In genomic region chr21:14028619-14029018, GRCh38 we compare ENCODE assay signal across 8 cellular contexts.
DNase-seq lines count a peak whose midpoint lies in the region; ATAC-seq and TF ChIP-seq lines count a peak whose summit lies in the region.
"Not testable (repeated sequence)": the region's sequence is repeated elsewhere in the genome, so short reads cannot be mapped to it uniquely, and the experiment has no call there.

No MANE protein-coding gene starts in this region.

- peaks cover 36% of the 10 kb centered on the region for H3K4me1 Mint-ChIP-seq in activated CD4-positive, alpha-beta T cell treated with anti-CD3 and anti-CD28 coated beads, Interleukin-2, amount 10 ng/mL, durations not matched to agents 7 days and 5 days
- not testable (repeated sequence) for H3K4me1 Mint-ChIP-seq in activated naive CD8-positive, alpha-beta T cell treated with anti-CD3 and anti-CD28 coated beads, Interleukin-2, amount 50 U/mL, for 24 hours

- H3F3A ChIP-seq in OCI-LY1 (ENCODE audit: insufficient read depth, low read length), result not testable (repeated sequence)

- not testable (repeated sequence) for H3K27ac Mint-ChIP-seq in activated CD4-positive, alpha-beta T cell treated with anti-CD3 and anti-CD28 coated beads, Interleukin-2, amount 10 ng/mL, durations not matched to agents 7 days and 5 days; activated naive CD8-positive, alpha-beta T cell treated with anti-CD3 and anti-CD28 coated beads, Interleukin-2, amount 50 U/mL, for 24 hours

- DNase-seq in HAP-1 (ENCODE audit: low spot score in 2 of 2), result peak; percentile 55 to 58
- DNase-seq in activated CD4-positive, alpha-beta T cell treated with anti-CD3 and anti-CD28 coated beads, Interleukin-2, amount 10 ng/mL, durations not matched to agents 7 days and 5 days; activated naive CD8-positive, alpha-beta T cell treated with anti-CD3 and anti-CD28 coated beads, Interleukin-2, amount 50 U/mL, for 24 hours: not testable (repeated sequence)
- DNase-seq in fibroblast of peridontal ligament (ENCODE audit: extremely low read depth), result peak; percentile 36
- DNase-seq in myocyte (ENCODE audit: low read depth), result peak; percentile 10

- not testable (repeated sequence) for H3K27me3 ChIP-seq in BLaER1; HAP-1 (ENCODE audit: low read depth); OCI-LY1 (ENCODE audit: insufficient read depth, low read length); skeletal muscle satellite cell (ENCODE audit: control insufficient read depth, insufficient read depth, low read length)

- TF ChIP-seq CTCF in OCI-LY1 (IDR thresholded peaks at IDR 0.05; ENCODE audit: low read length), result not testable (repeated sequence)

- H3K4me3 Mint-ChIP-seq in activated CD4-positive, alpha-beta T cell treated with anti-CD3 and anti-CD28 coated beads, Interleukin-2, amount 10 ng/mL, durations not matched to agents 7 days and 5 days, result peak overlapping the region; percentile 89
- H3K4me3 Mint-ChIP-seq in activated naive CD8-positive, alpha-beta T cell treated with anti-CD3 and anti-CD28 coated beads, Interleukin-2, amount 50 U/mL, for 24 hours, result peak overlapping the region; percentile 90

- H3K4me2 ChIP-seq in BLaER1 (peak overlapping the region; percentile 68), OCI-LY1 (ENCODE audit: low read length) (peak overlapping the region; percentile 73), skeletal muscle satellite cell (ENCODE audit: low read length) (peak overlapping the region; percentile 82)

- not testable (repeated sequence) for ATAC-seq in activated naive CD8-positive, alpha-beta T cell treated with anti-CD3 and anti-CD28 coated beads, Interleukin-2, amount 50 U/mL, for 24 hours

- peak overlapping the region; percentile 73; the same call in 1 of the 2 replicates for H3K4me3 ChIP-seq in BLaER1
- peak overlapping the region; percentile 48 for H3K4me3 ChIP-seq in HAP-1
- peak overlapping the region; percentile 83 for H3K4me3 ChIP-seq in OCI-LY1 (ENCODE audit: low read depth, low read length, poor library complexity, severe bottlenecking)
- H3K4me3 ChIP-seq in skeletal muscle satellite cell (ENCODE audit: low read length), result not testable (repeated sequence)

- in situ Hi-C loops in HAP-1 (cut with MboI; ENCODE audit: low sequenced_read_pairs), result not testable (repeated sequence)

- H4K20me1 ChIP-seq in BLaER1; OCI-LY1 (ENCODE audit: insufficient read depth, low read length): not testable (repeated sequence)

- POLR2A ChIA-PET in activated CD4-positive, alpha-beta T cell treated with anti-CD3 and anti-CD28 coated beads, Interleukin-2, amount 10 ng/mL, durations not matched to agents 7 days and 5 days (lab: Charles Lee), result not testable (repeated sequence)

- H3K79me2 ChIP-seq in OCI-LY1 (ENCODE audit: insufficient read depth, low read length), result not testable (repeated sequence)

- H3K9me2 ChIP-seq in OCI-LY1 (ENCODE audit: low read depth, low read length), result not testable (repeated sequence)

- CTCF ChIA-PET in activated CD4-positive, alpha-beta T cell treated with anti-CD3 and anti-CD28 coated beads, Interleukin-2, amount 10 ng/mL, durations not matched to agents 7 days and 5 days (lab: Charles Lee), result not testable (repeated sequence)

- not testable (repeated sequence) for H3K9me3 Mint-ChIP-seq in activated CD4-positive, alpha-beta T cell treated with anti-CD3 and anti-CD28 coated beads, Interleukin-2, amount 10 ng/mL, durations not matched to agents 7 days and 5 days; activated naive CD8-positive, alpha-beta T cell treated with anti-CD3 and anti-CD28 coated beads, Interleukin-2, amount 50 U/mL, for 24 hours

- not testable (repeated sequence) for H3K36me3 Mint-ChIP-seq in activated CD4-positive, alpha-beta T cell treated with anti-CD3 and anti-CD28 coated beads, Interleukin-2, amount 10 ng/mL, durations not matched to agents 7 days and 5 days (ENCODE audit: low read depth); activated naive CD8-positive, alpha-beta T cell treated with anti-CD3 and anti-CD28 coated beads, Interleukin-2, amount 50 U/mL, for 24 hours (ENCODE audit: low read depth)

- H3K36me3 ChIP-seq in BLaER1, result peaks cover 23% of the 10 kb centered on the region
- H3K36me3 ChIP-seq in HAP-1 (replicated peaks); OCI-LY1 (ENCODE audit: insufficient read depth, low read length); skeletal muscle satellite cell (ENCODE audit: insufficient read depth, low read length): not testable (repeated sequence)

- not testable (repeated sequence) for H3K27me3 Mint-ChIP-seq in activated CD4-positive, alpha-beta T cell treated with anti-CD3 and anti-CD28 coated beads, Interleukin-2, amount 10 ng/mL, durations not matched to agents 7 days and 5 days; activated naive CD8-positive, alpha-beta T cell treated with anti-CD3 and anti-CD28 coated beads, Interleukin-2, amount 50 U/mL, for 24 hours

- H3K9ac ChIP-seq in BLaER1 (0 out of 2 replicates have a peak overlapping the region, but pooled peaks have one; percentile 84), OCI-LY1 (ENCODE audit: low read length) (peak overlapping the region; percentile 78)
- H3K9ac ChIP-seq in skeletal muscle satellite cell (ENCODE audit: low read depth, low read length), result not testable (repeated sequence)

- not testable (repeated sequence) for H3K27ac ChIP-seq in BLaER1; OCI-LY1 (ENCODE audit: low read depth, low read length, poor library complexity, severe bottlenecking)

- not testable (repeated sequence) for H2AFZ ChIP-seq in OCI-LY1 (ENCODE audit: low read length)

- not testable (repeated sequence) for H3K9me3 ChIP-seq in BLaER1; HAP-1; OCI-LY1 (ENCODE audit: low read length); skeletal muscle satellite cell (replicated peaks; ENCODE audit: low read length)

- H3K4me1 ChIP-seq in BLaER1 (peaks cover 13% of the 10 kb centered on the region), OCI-LY1 (ENCODE audit: insufficient read depth, low read length, severe bottlenecking) (peaks cover 15% of the 10 kb centered on the region)
- H3K4me1 ChIP-seq in HAP-1; skeletal muscle satellite cell (ENCODE audit: control insufficient read depth, insufficient read depth, low read length): not testable (repeated sequence)
